25 cellular contexts compared by ENCODE assay signal in genomic region chr11:75307058-75307457, GRCh38. TPM values are rescaled to one million over a fixed set of nuclear protein-coding genes. Genes with fewer than 3 reads are reported as not detected.
A peak's percentile ranks its signal among the peaks of the same experiment; 100 is the strongest.
DNase-seq lines count a peak whose midpoint lies in the region; ATAC-seq and TF ChIP-seq lines count a peak whose summit lies in the region.
"Had no signal": no experiment of that assay in that cellular context is flagged by ENCODE, and none has a peak within 500 bp of the region (broad histone marks: within the 10 kb centered on the region; RNA-seq: fewer than 3 reads in every experiment).

No MANE protein-coding gene starts in this region.

- TF ChIP-seq CTCF in lower lobe of right lung (IDR thresholded peaks at IDR 0.05): no peak
- TF ChIP-seq CTCF in type B pancreatic cell (conservative IDR thresholded peaks at IDR 0.05): no peak
- TF ChIP-seq CTCF in OCI-LY7 (conservative IDR thresholded peaks at IDR 0.05; ENCODE audit: low read length): no peak

- H3K36me3 ChIP-seq in lower lobe of right lung (peaks cover 36% of the 10 kb centered on the region), subcutaneous abdominal adipose tissue (ENCODE audit: control insufficient read depth in 5 of 5, insufficient read depth in 5 of 5, low read length in 5 of 5) (peaks cover 0 to 23% (median 12%) of the 10 kb centered on the region in 5 donors), OCI-LY7 (ENCODE audit: insufficient read depth, low read length) (no peaks in the 10 kb centered on the region)
- H3K36me3 ChIP-seq: cardiac muscle cell, ovary had no signal

- no peak for ATAC-seq in activated naive CD4-positive, alpha-beta T cell treated with anti-CD3 and anti-CD28 coated beads, Interleukin-2, amount 50 U/mL, for 72 hours
- ATAC-seq in lower lobe of right lung: no peak
- ATAC-seq: PC-3; stimulated activated memory B cell treated with anti-CD40 and anti-IgM and Interleukin-4, amounts not matched to agents 10 μg/mL and 1 μg/mL and 100 μg/mL, for 72 hours had no signal

- peak overlapping the region; percentile 39 to 58 for H3K27ac Mint-ChIP-seq in activated naive CD4-positive, alpha-beta T cell treated with anti-CD3 and anti-CD28 coated beads, Interleukin-2, amount 50 U/mL, for 72 hours
- H3K27ac Mint-ChIP-seq in dendritic cell treated with granulocyte-macrophage colony-stimulating factor and Interleukin-4, amounts not matched to agents 40 ng/mL and 50 ng/mL, for 4 days: peak overlapping the region; percentile 49
- no peak overlapping the region for H3K27ac Mint-ChIP-seq in type B pancreatic cell
- H3K27ac Mint-ChIP-seq: activated CD4-positive, alpha-beta T cell treated with anti-CD3 and anti-CD28 coated beads, Interleukin-2, amount 10 ng/mL, durations not matched to agents 7 days and 5 days; stimulated activated memory B cell treated with anti-CD40 and anti-IgM and Interleukin-4, amounts not matched to agents 10 μg/mL and 1 μg/mL and 100 μg/mL, for 72 hours had no signal

- no peaks in the 10 kb centered on the region for H3K27me3 ChIP-seq in lower lobe of right lung (ENCODE audit: low read depth)
- no peaks in the 10 kb centered on the region for H3K27me3 ChIP-seq in subcutaneous abdominal adipose tissue (ENCODE audit: control insufficient read depth in 5 of 5, insufficient read depth in 4 of 5, low read length in 5 of 5)
- H3K27me3 ChIP-seq: cardiac muscle cell, ovary, sigmoid colon had no signal

- H3K9me3 Mint-ChIP-seq in activated naive CD4-positive, alpha-beta T cell treated with anti-CD3 and anti-CD28 coated beads, Interleukin-2, amount 50 U/mL, for 72 hours: no peaks in the 10 kb centered on the region
- no peaks in the 10 kb centered on the region for H3K9me3 Mint-ChIP-seq in dendritic cell treated with granulocyte-macrophage colony-stimulating factor and Interleukin-4, amounts not matched to agents 40 ng/mL and 50 ng/mL, for 4 days
- H3K9me3 Mint-ChIP-seq in type B pancreatic cell: no peaks in the 10 kb centered on the region
- H3K9me3 Mint-ChIP-seq: activated CD4-positive, alpha-beta T cell treated with anti-CD3 and anti-CD28 coated beads, Interleukin-2, amount 10 ng/mL, durations not matched to agents 7 days and 5 days; stimulated activated memory B cell treated with anti-CD40 and anti-IgM and Interleukin-4, amounts not matched to agents 10 μg/mL and 1 μg/mL and 100 μg/mL, for 72 hours had no signal

- H3K27ac ChIP-seq in lower lobe of right lung (peak overlapping the region; percentile 37), subcutaneous abdominal adipose tissue (ENCODE audit: low read depth, low read length) (peak overlapping the region; percentile 96), OCI-LY7 (ENCODE audit: low read depth, low read length, poor library complexity, severe bottlenecking) (no peak overlapping the region)
- H3K27ac ChIP-seq: cardiac muscle cell, ovary had no signal

- no peak overlapping the region for H3K4me3 Mint-ChIP-seq in dendritic cell treated with granulocyte-macrophage colony-stimulating factor and Interleukin-4, amounts not matched to agents 40 ng/mL and 50 ng/mL, for 4 days
- no peak overlapping the region for H3K4me3 Mint-ChIP-seq in type B pancreatic cell
- H3K4me3 Mint-ChIP-seq: activated CD4-positive, alpha-beta T cell treated with anti-CD3 and anti-CD28 coated beads, Interleukin-2, amount 10 ng/mL, durations not matched to agents 7 days and 5 days; stimulated activated memory B cell treated with anti-CD40 and anti-IgM and Interleukin-4, amounts not matched to agents 10 μg/mL and 1 μg/mL and 100 μg/mL, for 72 hours had no signal

- no peak for DNase-seq in activated naive CD4-positive, alpha-beta T cell treated with anti-CD3 and anti-CD28 coated beads, Interleukin-2, amount 50 U/mL, for 72 hours (ENCODE audit: low spot score in 2 of 2)
- no peak for DNase-seq in activated naive CD4-positive, alpha-beta T cell treated with Interleukin-2 at 50 U/mL for 16 hours
- DNase-seq in lower lobe of right lung (no peak), type B pancreatic cell (ENCODE audit: extremely low spot score, unreplicated experiment) (no peak), OCI-LY7 (ENCODE audit: low spot score) (no peak), EL (no peak)
- DNase-seq: 8988T; activated CD4-positive, alpha-beta T cell treated with anti-CD3 and anti-CD28 coated beads, Interleukin-2, amount 10 ng/mL, durations not matched to agents 7 days and 5 days; activated CD8-positive, alpha-beta memory T cell treated with anti-CD3 and anti-CD28 coated beads, Interleukin-2, amount 50 U/mL, for 48 hours; activated effector memory CD4-positive, alpha-beta T cell treated with Interleukin-2 at 50 U/mL for 16 hours; amygdala; Calu3; effector memory CD4-positive, alpha-beta T cell; KG1; NCI-H1930; NCI-H345; NCI-H82; ovary; PC-3 had no signal

- BruUV-seq in OCI-LY7 (replicated peaks; lab: Mats Ljungman, UMichigan): no TSS peak

- CTCF ChIA-PET in OCI-LY7 (lab: Charles Lee; ENCODE audit: unreplicated experiment): no interaction called here

- H3K9ac ChIP-seq in subcutaneous abdominal adipose tissue (ENCODE audit: low read length in 5 of 5): peak overlapping the region in 1 of 5 donors; percentile 24

- H3K4me1 Mint-ChIP-seq in dendritic cell treated with granulocyte-macrophage colony-stimulating factor and Interleukin-4, amounts not matched to agents 40 ng/mL and 50 ng/mL, for 4 days (ENCODE audit: low read depth): peaks cover 57% of the 10 kb centered on the region
- peaks cover 12% of the 10 kb centered on the region for H3K4me1 Mint-ChIP-seq in type B pancreatic cell (ENCODE audit: unreplicated experiment)
- H3K4me1 Mint-ChIP-seq: stimulated activated memory B cell treated with anti-CD40 and anti-IgM and Interleukin-4, amounts not matched to agents 10 μg/mL and 1 μg/mL and 100 μg/mL, for 72 hours had no signal

- H3K79me2 ChIP-seq in OCI-LY7 (ENCODE audit: insufficient read depth, low read depth, low read length): no peaks in the 10 kb centered on the region

- H3K4me2 ChIP-seq in OCI-LY7 (ENCODE audit: low read length): no peak overlapping the region

- no peaks in the 10 kb centered on the region for H3K27me3 Mint-ChIP-seq in dendritic cell treated with granulocyte-macrophage colony-stimulating factor and Interleukin-4, amounts not matched to agents 40 ng/mL and 50 ng/mL, for 4 days
- H3K27me3 Mint-ChIP-seq in type B pancreatic cell: no peaks in the 10 kb centered on the region
- H3K27me3 Mint-ChIP-seq: activated CD4-positive, alpha-beta T cell treated with anti-CD3 and anti-CD28 coated beads, Interleukin-2, amount 10 ng/mL, durations not matched to agents 7 days and 5 days; stimulated activated memory B cell treated with anti-CD40 and anti-IgM and Interleukin-4, amounts not matched to agents 10 μg/mL and 1 μg/mL and 100 μg/mL, for 72 hours had no signal

- intact Hi-C loops in dendritic cell treated with granulocyte-macrophage colony-stimulating factor and Interleukin-4, amounts not matched to agents 40 ng/mL and 50 ng/mL, for 4 days (cut with micrococcal nuclease): no loop called here
- intact Hi-C loops in lower lobe of right lung (cut with DNase I): no loop called here
- intact Hi-C loops in OCI-LY7 (cut with micrococcal nuclease; ENCODE audit: unreplicated experiment): no loop called here

- no peaks in the 10 kb centered on the region for H3K9me2 ChIP-seq in OCI-LY7 (ENCODE audit: insufficient read depth, low read length)

- POLR2A ChIA-PET in OCI-LY7 (lab: Charles Lee): interaction anchor here (0.6 to 1.7 kb wide), 2 partner anchors 10 to 55 kb away, joined by 3 read pairs; no protein-coding TSS in a partner anchor

- H3K9me3 ChIP-seq in lower lobe of right lung (no peaks in the 10 kb centered on the region), subcutaneous abdominal adipose tissue (ENCODE audit: control insufficient read depth in 5 of 5, low read length in 5 of 5) (no peaks in the 10 kb centered on the region), OCI-LY7 (ENCODE audit: low read length) (no peaks in the 10 kb centered on the region)
- H3K9me3 ChIP-seq: ovary, sigmoid colon had no signal

- H3K4me3 ChIP-seq in lower lobe of right lung: no peak overlapping the region
- H3K4me3 ChIP-seq in subcutaneous abdominal adipose tissue (ENCODE audit: low read depth in 1 of 5, low read length in 5 of 5): no peak overlapping the region
- no peak overlapping the region for H3K4me3 ChIP-seq in OCI-LY7 (ENCODE audit: low read depth, low read length, poor library complexity, severe bottlenecking)
- H3K4me3 ChIP-seq: cardiac muscle cell, lung, ovary, sigmoid colon had no signal

- no peak overlapping the region for H2AFZ ChIP-seq in OCI-LY7 (ENCODE audit: low read length)

- no peaks in the 10 kb centered on the region for H4K20me1 ChIP-seq in OCI-LY7 (ENCODE audit: insufficient read depth, low read length)

- no peaks in the 10 kb centered on the region for H3K36me3 Mint-ChIP-seq in activated naive CD4-positive, alpha-beta T cell treated with anti-CD3 and anti-CD28 coated beads, Interleukin-2, amount 50 U/mL, for 72 hours
- peaks cover 91% of the 10 kb centered on the region for H3K36me3 Mint-ChIP-seq in dendritic cell treated with granulocyte-macrophage colony-stimulating factor and Interleukin-4, amounts not matched to agents 40 ng/mL and 50 ng/mL, for 4 days (ENCODE audit: low read depth)
- H3K36me3 Mint-ChIP-seq in type B pancreatic cell: no peaks in the 10 kb centered on the region
- H3K36me3 Mint-ChIP-seq: stimulated activated memory B cell treated with anti-CD40 and anti-IgM and Interleukin-4, amounts not matched to agents 10 μg/mL and 1 μg/mL and 100 μg/mL, for 72 hours had no signal

- H3K4me1 ChIP-seq in lower lobe of right lung (peaks cover 94% of the 10 kb centered on the region), subcutaneous abdominal adipose tissue (ENCODE audit: control insufficient read depth in 5 of 5, insufficient read depth in 5 of 5, low read length in 5 of 5) (peaks cover 11 to 65% (median 58%) of the 10 kb centered on the region in 5 donors), OCI-LY7 (ENCODE audit: insufficient read depth, low read length, poor library complexity, severe bottlenecking) (no peaks in the 10 kb centered on the region)

RNA-seq across cellular contexts. Expression of gene ARRB1, which starts 44.4 kb away (rescaled TPM):
- 10 to 100 TPM; 11.5 to 28.9 TPM for total RNA-seq in activated naive CD4-positive, alpha-beta T cell treated with anti-CD3 and anti-CD28 coated beads, Interleukin-2, amount 50 U/mL, for 72 hours
- total RNA-seq in lower lobe of right lung (187 TPM), type B pancreatic cell (ENCODE audit: low replicate concordance) (32.7 and 32.8 TPM in 2 replicates), OCI-LY7 (2022) (not detected in 2 replicates)
- total RNA-seq in OCI-LY7 (2014; rRNA removed; shearing (Covaris generic)): not detected in 2 replicates

Comparison
In these comparisons a context has a peak if more than half of its experiments do, and no peak if none do; other contexts are left out.
1. RNA of gene ARRB1, which starts 44.4 kb away (total RNA-seq): 187 TPM in lower lobe of right lung (single experiment), 32.7 to 32.8 TPM in type B pancreatic cell and 11.5 to 28.9 TPM in activated naive CD4-positive, alpha-beta T cell treated with anti-CD3 and anti-CD28 coated beads, Interleukin-2, amount 50 U/mL, for 72 hours; not detected in OCI-LY7; every median in the first group is over 4 times any median in the second.